Comparison of ENCODE assay signal across 1 cellular context in the genomic region with DNA sequence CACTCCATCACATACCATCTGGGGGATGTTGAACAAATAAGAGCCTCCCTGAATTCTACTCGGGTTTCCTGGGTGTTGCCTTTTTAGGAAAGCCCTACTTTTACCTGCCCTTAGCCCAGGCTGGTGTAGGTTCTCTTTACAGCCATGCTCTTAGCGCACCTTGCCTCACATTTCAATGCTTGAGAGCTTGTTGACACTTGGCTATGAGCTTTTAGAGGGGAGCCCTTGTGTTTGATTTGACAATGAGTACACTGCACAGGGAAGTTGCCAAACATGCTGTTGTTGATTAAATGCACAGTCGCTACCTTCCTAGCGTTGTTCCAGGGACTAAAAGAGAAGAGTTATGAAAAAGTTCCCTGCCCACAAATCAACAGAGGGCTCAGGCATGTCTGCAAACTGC.
TF ChIP-seq lines count a peak whose summit lies in the region.

No MANE protein-coding gene starts in this region.

TF ChIP-seq in HepG2, 621 proteins besides CTCF, POLR2A, EP300 and RAD21 (continued from another document and continues in another):
- TF ChIP-seq ZNF567 (CRISPR knock-in tag; IDR thresholded peaks at IDR 0.05; ENCODE audit: borderline replicate concordance) (no peak), NCOA5 (CRISPR knock-in tag; IDR thresholded peaks at IDR 0.05) (no peak), PTBP1 (IDR thresholded peaks at IDR 0.05; ENCODE audit: low read depth, low read length, poor library complexity, severe bottlenecking) (no peak), ZNF367 (CRISPR knock-in tag; IDR thresholded peaks at IDR 0.05; ENCODE audit: borderline replicate concordance) (no peak), ZMYM3 (CRISPR knock-in tag; IDR thresholded peaks at IDR 0.05) (no peak), GATAD2A (CRISPR knock-in tag; IDR thresholded peaks at IDR 0.05) (peak; percentile 23; the same call in 1 of the 2 replicates), ARHGAP35 (CRISPR knock-in tag; IDR thresholded peaks at IDR 0.05; ENCODE audit: borderline replicate concordance) (no peak), ZNF234 (CRISPR knock-in tag; conservative IDR thresholded peaks at IDR 0.05) (no peak), ZFP82 (CRISPR knock-in tag; IDR thresholded peaks at IDR 0.05; ENCODE audit: borderline replicate concordance) (no peak), ZBTB1 (CRISPR knock-in tag; IDR thresholded peaks at IDR 0.05; ENCODE audit: borderline replicate concordance) (no peak), FIP1L1 (IDR thresholded peaks at IDR 0.05; ENCODE audit: borderline replicate concordance, insufficient read depth, low read depth, low read length) (no peak), ZNF431 (CRISPR knock-in tag; IDR thresholded peaks at IDR 0.05; ENCODE audit: borderline replicate concordance, low read depth) (no peak), FOXK1 (CRISPR knock-in tag; IDR thresholded peaks at IDR 0.05; ENCODE audit: borderline replicate concordance, low read depth) (peak; percentile 73; the same call in 1 of the 2 replicates), ZNF572 (CRISPR knock-in tag; IDR thresholded peaks at IDR 0.05) (no peak), BCL6 (CRISPR knock-in tag; IDR thresholded peaks at IDR 0.05) (no peak), TARDBP (CRISPR knock-in tag; IDR thresholded peaks at IDR 0.05) (no peak), ZNF225 (CRISPR knock-in tag; IDR thresholded peaks at IDR 0.05) (no peak), SALL1 (CRISPR knock-in tag; IDR thresholded peaks at IDR 0.05) (peak; percentile 44), ZFP36 (IDR thresholded peaks at IDR 0.05; ENCODE audit: borderline replicate concordance, low read depth, low read length, partially characterized antibody) (no peak), MATR3 (CRISPR knock-in tag; IDR thresholded peaks at IDR 0.05) (no peak), TFDP1 (CRISPR knock-in tag; IDR thresholded peaks at IDR 0.05; ENCODE audit: borderline replicate concordance) (no peak), MXD4 (CRISPR knock-in tag; IDR thresholded peaks at IDR 0.05) (no peak), KLF13 (CRISPR knock-in tag; IDR thresholded peaks at IDR 0.05) (no peak), ZHX2 (IDR thresholded peaks at IDR 0.05; ENCODE audit: low read depth) (no peak), ZHX2 (CRISPR knock-in tag; IDR thresholded peaks at IDR 0.05; ENCODE audit: borderline replicate concordance) (no peak), CEBPG (CRISPR knock-in tag; IDR thresholded peaks at IDR 0.05) (0 out of 2 replicates have a peak, but pooled peaks have one; percentile 35), ZBTB21 (CRISPR knock-in tag; IDR thresholded peaks at IDR 0.05) (no peak), ZNF232 (CRISPR knock-in tag; IDR thresholded peaks at IDR 0.05; ENCODE audit: borderline replicate concordance) (no peak), ZFP62 (CRISPR knock-in tag; IDR thresholded peaks at IDR 0.05) (no peak), RBFOX2 (IDR thresholded peaks at IDR 0.05; ENCODE audit: low read depth, low read length) (no peak), MED13 (CRISPR knock-in tag; IDR thresholded peaks at IDR 0.05) (no peak), MTERF4 (CRISPR knock-in tag; IDR thresholded peaks at IDR 0.05) (no peak)
- TF ChIP-seq, protein P1, sequence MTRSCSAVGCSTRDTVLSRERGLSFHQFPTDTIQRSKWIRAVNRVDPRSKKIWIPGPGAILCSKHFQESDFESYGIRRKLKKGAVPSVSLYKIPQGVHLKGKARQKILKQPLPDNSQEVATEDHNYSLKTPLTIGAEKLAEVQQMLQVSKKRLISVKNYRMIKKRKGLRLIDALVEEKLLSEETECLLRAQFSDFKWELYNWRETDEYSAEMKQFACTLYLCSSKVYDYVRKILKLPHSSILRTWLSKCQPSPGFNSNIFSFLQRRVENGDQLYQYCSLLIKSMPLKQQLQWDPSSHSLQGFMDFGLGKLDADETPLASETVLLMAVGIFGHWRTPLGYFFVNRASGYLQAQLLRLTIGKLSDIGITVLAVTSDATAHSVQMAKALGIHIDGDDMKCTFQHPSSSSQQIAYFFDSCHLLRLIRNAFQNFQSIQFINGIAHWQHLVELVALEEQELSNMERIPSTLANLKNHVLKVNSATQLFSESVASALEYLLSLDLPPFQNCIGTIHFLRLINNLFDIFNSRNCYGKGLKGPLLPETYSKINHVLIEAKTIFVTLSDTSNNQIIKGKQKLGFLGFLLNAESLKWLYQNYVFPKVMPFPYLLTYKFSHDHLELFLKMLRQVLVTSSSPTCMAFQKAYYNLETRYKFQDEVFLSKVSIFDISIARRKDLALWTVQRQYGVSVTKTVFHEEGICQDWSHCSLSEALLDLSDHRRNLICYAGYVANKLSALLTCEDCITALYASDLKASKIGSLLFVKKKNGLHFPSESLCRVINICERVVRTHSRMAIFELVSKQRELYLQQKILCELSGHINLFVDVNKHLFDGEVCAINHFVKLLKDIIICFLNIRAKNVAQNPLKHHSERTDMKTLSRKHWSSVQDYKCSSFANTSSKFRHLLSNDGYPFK (CRISPR knock-in tag; IDR thresholded peaks at IDR 0.05; ENCODE audit: borderline replicate concordance): no peak
- TF ChIP-seq, protein P2, sequence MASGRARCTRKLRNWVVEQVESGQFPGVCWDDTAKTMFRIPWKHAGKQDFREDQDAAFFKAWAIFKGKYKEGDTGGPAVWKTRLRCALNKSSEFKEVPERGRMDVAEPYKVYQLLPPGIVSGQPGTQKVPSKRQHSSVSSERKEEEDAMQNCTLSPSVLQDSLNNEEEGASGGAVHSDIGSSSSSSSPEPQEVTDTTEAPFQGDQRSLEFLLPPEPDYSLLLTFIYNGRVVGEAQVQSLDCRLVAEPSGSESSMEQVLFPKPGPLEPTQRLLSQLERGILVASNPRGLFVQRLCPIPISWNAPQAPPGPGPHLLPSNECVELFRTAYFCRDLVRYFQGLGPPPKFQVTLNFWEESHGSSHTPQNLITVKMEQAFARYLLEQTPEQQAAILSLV (CRISPR knock-in tag; IDR thresholded peaks at IDR 0.05; ENCODE audit: borderline replicate concordance): no peak
- TF ChIP-seq, protein P3, sequence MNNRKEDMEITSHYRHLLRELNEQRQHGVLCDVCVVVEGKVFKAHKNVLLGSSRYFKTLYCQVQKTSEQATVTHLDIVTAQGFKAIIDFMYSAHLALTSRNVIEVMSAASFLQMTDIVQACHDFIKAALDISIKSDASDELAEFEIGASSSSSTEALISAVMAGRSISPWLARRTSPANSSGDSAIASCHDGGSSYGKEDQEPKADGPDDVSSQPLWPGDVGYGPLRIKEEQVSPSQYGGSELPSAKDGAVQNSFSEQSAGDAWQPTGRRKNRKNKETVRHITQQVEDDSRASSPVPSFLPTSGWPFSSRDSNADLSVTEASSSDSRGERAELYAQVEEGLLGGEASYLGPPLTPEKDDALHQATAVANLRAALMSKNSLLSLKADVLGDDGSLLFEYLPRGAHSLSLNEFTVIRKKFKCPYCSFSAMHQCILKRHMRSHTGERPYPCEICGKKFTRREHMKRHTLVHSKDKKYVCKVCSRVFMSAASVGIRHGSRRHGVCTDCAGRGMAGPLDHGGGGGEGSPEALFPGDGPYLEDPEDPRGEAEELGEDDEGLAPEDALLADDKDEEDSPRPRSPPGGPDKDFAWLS (CRISPR knock-in tag; IDR thresholded peaks at IDR 0.05; ENCODE audit: borderline replicate concordance): no peak
- TF ChIP-seq, protein P4, sequence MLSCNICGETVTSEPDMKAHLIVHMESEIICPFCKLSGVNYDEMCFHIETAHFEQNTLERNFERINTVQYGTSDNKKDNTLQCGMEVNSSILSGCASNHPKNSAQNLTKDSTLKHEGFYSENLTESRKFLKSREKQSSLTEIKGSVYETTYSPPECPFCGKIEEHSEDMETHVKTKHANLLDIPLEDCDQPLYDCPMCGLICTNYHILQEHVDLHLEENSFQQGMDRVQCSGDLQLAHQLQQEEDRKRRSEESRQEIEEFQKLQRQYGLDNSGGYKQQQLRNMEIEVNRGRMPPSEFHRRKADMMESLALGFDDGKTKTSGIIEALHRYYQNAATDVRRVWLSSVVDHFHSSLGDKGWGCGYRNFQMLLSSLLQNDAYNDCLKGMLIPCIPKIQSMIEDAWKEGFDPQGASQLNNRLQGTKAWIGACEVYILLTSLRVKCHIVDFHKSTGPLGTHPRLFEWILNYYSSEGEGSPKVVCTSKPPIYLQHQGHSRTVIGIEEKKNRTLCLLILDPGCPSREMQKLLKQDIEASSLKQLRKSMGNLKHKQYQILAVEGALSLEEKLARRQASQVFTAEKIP (CRISPR knock-in tag; IDR thresholded peaks at IDR 0.05; ENCODE audit: borderline replicate concordance): no peak
- TF ChIP-seq, protein P5, sequence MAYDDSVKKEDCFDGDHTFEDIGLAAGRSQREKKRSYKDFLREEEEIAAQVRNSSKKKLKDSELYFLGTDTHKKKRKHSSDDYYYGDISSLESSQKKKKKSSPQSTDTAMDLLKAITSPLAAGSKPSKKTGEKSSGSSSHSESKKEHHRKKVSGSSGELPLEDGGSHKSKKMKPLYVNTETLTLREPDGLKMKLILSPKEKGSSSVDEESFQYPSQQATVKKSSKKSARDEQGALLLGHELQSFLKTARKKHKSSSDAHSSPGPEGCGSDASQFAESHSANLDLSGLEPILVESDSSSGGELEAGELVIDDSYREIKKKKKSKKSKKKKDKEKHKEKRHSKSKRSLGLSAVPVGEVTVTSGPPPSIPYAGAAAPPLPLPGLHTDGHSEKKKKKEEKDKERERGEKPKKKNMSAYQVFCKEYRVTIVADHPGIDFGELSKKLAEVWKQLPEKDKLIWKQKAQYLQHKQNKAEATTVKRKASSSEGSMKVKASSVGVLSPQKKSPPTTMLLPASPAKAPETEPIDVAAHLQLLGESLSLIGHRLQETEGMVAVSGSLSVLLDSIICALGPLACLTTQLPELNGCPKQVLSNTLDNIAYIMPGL (CRISPR knock-in tag; IDR thresholded peaks at IDR 0.05; ENCODE audit: borderline replicate concordance in 1 of 2, low read depth in 1 of 2): no peak
- TF ChIP-seq, protein P6, sequence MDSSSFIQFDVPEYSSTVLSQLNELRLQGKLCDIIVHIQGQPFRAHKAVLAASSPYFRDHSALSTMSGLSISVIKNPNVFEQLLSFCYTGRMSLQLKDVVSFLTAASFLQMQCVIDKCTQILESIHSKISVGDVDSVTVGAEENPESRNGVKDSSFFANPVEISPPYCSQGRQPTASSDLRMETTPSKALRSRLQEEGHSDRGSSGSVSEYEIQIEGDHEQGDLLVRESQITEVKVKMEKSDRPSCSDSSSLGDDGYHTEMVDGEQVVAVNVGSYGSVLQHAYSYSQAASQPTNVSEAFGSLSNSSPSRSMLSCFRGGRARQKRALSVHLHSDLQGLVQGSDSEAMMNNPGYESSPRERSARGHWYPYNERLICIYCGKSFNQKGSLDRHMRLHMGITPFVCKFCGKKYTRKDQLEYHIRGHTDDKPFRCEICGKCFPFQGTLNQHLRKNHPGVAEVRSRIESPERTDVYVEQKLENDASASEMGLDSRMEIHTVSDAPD (CRISPR knock-in tag; IDR thresholded peaks at IDR 0.05): no peak
- TF ChIP-seq, protein P7, sequence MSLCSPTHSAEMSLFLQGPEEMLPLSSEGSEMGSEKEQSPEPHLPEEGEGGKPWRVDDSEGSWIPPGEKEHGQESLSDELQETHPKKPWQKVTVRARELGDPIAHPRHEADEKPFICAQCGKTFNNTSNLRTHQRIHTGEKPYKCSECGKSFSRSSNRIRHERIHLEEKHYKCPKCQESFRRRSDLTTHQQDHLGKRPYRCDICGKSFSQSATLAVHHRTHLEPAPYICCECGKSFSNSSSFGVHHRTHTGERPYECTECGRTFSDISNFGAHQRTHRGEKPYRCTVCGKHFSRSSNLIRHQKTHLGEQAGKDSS (CRISPR knock-in tag; IDR thresholded peaks at IDR 0.05; ENCODE audit: borderline replicate concordance, low read depth): no peak
